In the genomic region with DNA sequence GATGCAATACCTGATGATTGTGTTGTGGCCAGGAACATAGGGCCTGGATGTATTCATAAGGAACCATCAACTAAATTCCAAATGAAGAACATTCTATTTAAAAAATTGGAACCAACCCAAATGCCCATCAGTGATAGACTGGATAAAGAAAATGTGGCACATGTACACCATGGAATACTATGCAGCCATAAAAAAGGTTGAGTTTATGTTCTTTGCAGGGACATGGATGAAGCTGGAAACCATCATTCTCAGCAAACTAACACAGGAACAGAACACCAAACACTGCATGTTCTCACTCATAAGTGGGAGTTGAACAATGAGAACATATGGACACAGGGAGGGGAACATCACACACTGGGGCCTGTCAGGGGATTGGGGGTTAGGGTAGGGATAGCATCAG, we compare ENCODE assay signal across 2 cellular contexts.
A peak's percentile ranks its signal among the peaks of the same experiment; 100 is the strongest.
DNase-seq lines count a peak whose midpoint lies in the region; ATAC-seq, FAIRE-seq and TF ChIP-seq lines count a peak whose summit lies in the region.
"Not testable (repeated sequence)": the region's sequence is repeated elsewhere in the genome, so short reads cannot be mapped to it uniquely, and the experiment has no call there.

No MANE protein-coding gene starts in this region.

- FAIRE-seq in K562 (lab: Jason Lieb, UNC): not testable (repeated sequence)

- CTCF ChIA-PET in HEK293 (lab: Yijun Ruan, JAX): interaction anchor here (0.6 kb wide), 1 partner anchor 299 kb away, joined by 3 read pairs; no protein-coding TSS in a partner anchor
- CTCF ChIA-PET in K562 (lab: Yijun Ruan, JAX; ENCODE audit: low intra/inter-chr PET ratio): not testable (repeated sequence)

- TF ChIP-seq RAD21 in K562 (CRISPR knock-in tag; conservative IDR thresholded peaks at IDR 0.05 in 1 of 2, IDR thresholded peaks at IDR 0.05 in 1 of 2): not testable (repeated sequence)

- not testable (repeated sequence) for H3K4me3 ChIP-seq in HEK293 (ENCODE audit: low read depth, low read length); K562

- not testable (repeated sequence) for H3K36me3 ChIP-seq in HEK293 (ENCODE audit: control insufficient read depth in 2 of 2, insufficient read depth in 1 of 2, low read length in 2 of 2); K562 (ENCODE audit: control insufficient read depth, insufficient read depth, low read length)

- in situ Hi-C loops in K562 (cut with MboI): not testable (repeated sequence)

- not testable (repeated sequence) for H2AFZ ChIP-seq in K562 (ENCODE audit: low read depth, low read length)

- H3K9me3 ChIP-seq in HEK293 (ENCODE audit: control insufficient read depth, insufficient read depth, low read depth, low read length); K562 (replicated peaks; ENCODE audit: control insufficient read depth, insufficient read depth, low read depth, low read length): not testable (repeated sequence)

- not testable (repeated sequence) for DNase-seq in K562 (ENCODE audit: extremely low read depth in 1 of 4, low spot score in 3 of 4)

- not testable (repeated sequence) for H3K79me2 ChIP-seq in K562 (ENCODE audit: control insufficient read depth, insufficient read depth, low read length)

- H3K4me2 ChIP-seq in K562 (ENCODE audit: insufficient read depth, low read length): not testable (repeated sequence)

- POLR2A ChIA-PET in HEK293 (lab: Yijun Ruan, JAX); K562 (lab: Yijun Ruan, JAX): not testable (repeated sequence)

- TF ChIP-seq EP300 in K562 (IDR thresholded peaks at IDR 0.05; ENCODE audit: low read length): not testable (repeated sequence)

- intact Hi-C loops in K562 (cut with micrococcal nuclease): loop anchor here (5.0 kb wide), 1 partner anchor 39 kb away; no protein-coding TSS in a partner anchor

- not testable (repeated sequence) for H3K9ac ChIP-seq in K562 (ENCODE audit: insufficient read depth in 1 of 2, low read depth in 2 of 2, low read length in 2 of 2)

- not testable (repeated sequence) for H4K20me1 ChIP-seq in K562 (replicated peaks; ENCODE audit: control insufficient read depth, insufficient read depth, low read length)

- not testable (repeated sequence) for H3K27me3 ChIP-seq in K562 (ENCODE audit: control insufficient read depth in 2 of 2, insufficient read depth in 2 of 2, low read length in 2 of 2)

- not testable (repeated sequence) for TF ChIP-seq POLR2A in K562 (conservative IDR thresholded peaks at IDR 0.05)

- not testable (repeated sequence) for H3K27ac ChIP-seq in HEK293 (ENCODE audit: extremely low read depth, low read depth, low read length); K562 (ENCODE audit: extremely low read depth, low read depth, low read length)

- H3K4me1 ChIP-seq in HEK293 (ENCODE audit: control insufficient read depth, insufficient read depth, low read length); K562 (replicated peaks in 1 of 2; ENCODE audit: control insufficient read depth in 2 of 2, insufficient read depth in 2 of 2, low read length in 2 of 2): not testable (repeated sequence)

- ATAC-seq in K562: not testable (repeated sequence)

- BruUV-seq in K562 (replicated peaks; lab: Mats Ljungman, UMichigan): not testable (repeated sequence)

- TF ChIP-seq CTCF in HEK293 (tag by site-specific recombination; IDR thresholded peaks at IDR 0.05); K562 (IDR thresholded peaks at IDR 0.05 in 2 of 3, conservative IDR thresholded peaks at IDR 0.05 in 1 of 3; ENCODE audit: insufficient read depth in 2 of 3, low read depth in 1 of 3, low read length in 3 of 3): not testable (repeated sequence)

- H3K9me1 ChIP-seq in K562 (ENCODE audit: control insufficient read depth, insufficient read depth, low read length): not testable (repeated sequence)

TF ChIP-seq in HEK293, 187 proteins besides CTCF, POLR2A, EP300 and RAD21:
- TF ChIP-seq ZNF580 (tag by site-specific recombination; IDR thresholded peaks at IDR 0.05): peak; percentile 96
- peak; percentile 32; the same call in 1 of the 2 replicates for TF ChIP-seq ZNF280D (tag by site-specific recombination; IDR thresholded peaks at IDR 0.05)
- peak; percentile 90 for TF ChIP-seq ZNF146 (tag by site-specific recombination; IDR thresholded peaks at IDR 0.05)

TF ChIP-seq in K562, 482 proteins besides CTCF, POLR2A, EP300 and RAD21:
- peak; percentile 28 for TF ChIP-seq RBM25 (IDR thresholded peaks at IDR 0.05; ENCODE audit: low read depth, low read length, severe bottlenecking)
- peak; percentile 95 for TF ChIP-seq ZNF146 (CRISPR knock-in tag; IDR thresholded peaks at IDR 0.05; ENCODE audit: unreplicated experiment)
